Comparison of ENCODE assay signal across 19 cellular contexts in genomic region chr18:63189817-63190216, GRCh38.
"Had no signal": no experiment of that assay in that cellular context is flagged by ENCODE, and none has a peak within 500 bp of the region (broad histone marks: within the 10 kb centered on the region; RNA-seq: fewer than 3 reads in every experiment).

No MANE protein-coding gene starts in this region.

- H3K27me3 Mint-ChIP-seq: dendritic cell treated with granulocyte-macrophage colony-stimulating factor and Interleukin-4, amounts not matched to agents 40 ng/mL and 50 ng/mL, for 4 days; effector memory CD8-positive, alpha-beta T cell; naive thymus-derived CD4-positive, alpha-beta T cell had no signal

- H3K36me3 ChIP-seq: esophagus squamous epithelium, heart right ventricle, ovary, right lobe of liver, tibial nerve, WERI-Rb-1 had no signal

- DNase-seq: activated CD4-positive, alpha-beta T cell treated with anti-CD3 and anti-CD28 coated beads for 1 hour; activated CD4-positive, alpha-beta T cell treated with anti-CD3 and anti-CD28 coated beads, Interleukin-2, amount 50 U/mL, for 4 hours; activated naive CD4-positive, alpha-beta T cell; amniotic stem cell; effector memory CD8-positive, alpha-beta T cell; esophagus squamous epithelium; heart right ventricle; immature natural killer cell; kidney glomerular epithelial cell; mesendoderm; naive thymus-derived CD4-positive, alpha-beta T cell; ovary; right lobe of liver; stimulated activated CD4-positive, alpha-beta T cell treated with anti-CD3 and anti-CD28 coated beads, Interleukin-4, amount 100 ng/mL, for 24 hours; stimulated activated naive CD4-positive, alpha-beta T cell; substantia nigra; WERI-Rb-1 had no signal

- H3K4me3 Mint-ChIP-seq: dendritic cell treated with granulocyte-macrophage colony-stimulating factor and Interleukin-4, amounts not matched to agents 40 ng/mL and 50 ng/mL, for 4 days; effector memory CD8-positive, alpha-beta T cell; immature natural killer cell; naive thymus-derived CD4-positive, alpha-beta T cell had no signal

- H3K9me3 ChIP-seq: esophagus squamous epithelium, ovary, right lobe of liver, tibial nerve had no signal

- H3K27me3 ChIP-seq: esophagus squamous epithelium, heart right ventricle, ovary, right lobe of liver, tibial nerve had no signal

- H3K4me1 ChIP-seq: right lobe of liver had no signal

- H3K27ac Mint-ChIP-seq: dendritic cell treated with granulocyte-macrophage colony-stimulating factor and Interleukin-4, amounts not matched to agents 40 ng/mL and 50 ng/mL, for 4 days had no signal

- H3K9me3 Mint-ChIP-seq: dendritic cell treated with granulocyte-macrophage colony-stimulating factor and Interleukin-4, amounts not matched to agents 40 ng/mL and 50 ng/mL, for 4 days; effector memory CD8-positive, alpha-beta T cell; immature natural killer cell had no signal

- H3K27ac ChIP-seq: esophagus squamous epithelium, ovary, right lobe of liver, tibial nerve, WERI-Rb-1 had no signal

- H3K4me3 ChIP-seq: esophagus squamous epithelium, heart right ventricle, ovary, right lobe of liver, tibial nerve had no signal
